23 cellular contexts compared by ENCODE assay signal in genomic region chr12:3913278-3913677, GRCh38. TPM values are rescaled to one million over a fixed set of nuclear protein-coding genes. Genes with fewer than 3 reads are reported as not detected.
DNase-seq lines count a peak whose midpoint lies in the region; ATAC-seq, FAIRE-seq and TF ChIP-seq lines count a peak whose summit lies in the region.
"Had no signal": no experiment of that assay in that cellular context is flagged by ENCODE, and none has a peak within 500 bp of the region (broad histone marks: within the 10 kb centered on the region; RNA-seq: fewer than 3 reads in every experiment).

No MANE protein-coding gene starts in this region.

- DNase-seq in activated naive CD4-positive, alpha-beta T cell treated with Interleukin-2 at 50 U/mL for 16 hours, result peak; percentile 38
- DNase-seq in activated naive CD4-positive, alpha-beta T cell (lab: John Stamatoyannopoulos, UW), result no peak
- no peak for DNase-seq in GM12878 (ENCODE audit: low read depth, low spot score)
- no peak for DNase-seq in smooth muscle cell (lab: John Stamatoyannopoulos, UW; ENCODE audit: unreplicated experiment)
- no peak for DNase-seq in NCI-H2227 treated with DMSO at 0.1 percent for 48 hours (lab: John Stamatoyannopoulos, UW)
- no peak for DNase-seq in amniotic stem cell (lab: John Stamatoyannopoulos, UW)
- DNase-seq: activated CD8-positive, alpha-beta memory T cell treated with anti-CD3 and anti-CD28 coated beads, Interleukin-2, amount 50 U/mL, for 4 hours; C1 segment of cervical spinal cord; DMS 273 treated with DMSO at 0.1 percent for 48 hours; IMR-90; left ventricle myocardium inferior; NCI-H1417; NCI-H2107; NCI-H526; psoas muscle had no signal

- H3K79me2 ChIP-seq in GM12878 (ENCODE audit: control insufficient read depth, insufficient read depth, low read length), result no peaks in the 10 kb centered on the region
- H3K79me2 ChIP-seq in smooth muscle cell (ENCODE audit: low read depth), result no peaks in the 10 kb centered on the region

- CTCF ChIA-PET in GM12878 (lab: Yijun Ruan, JAX), result interaction anchor here (1.2 kb wide), 1 partner anchor 28 kb away, joined by 3 read pairs; no protein-coding TSS in a partner anchor

- H3K27ac ChIP-seq in HUES48 (ENCODE audit: low read depth, low read length), result peak overlapping the region; percentile 2
- no peak overlapping the region for H3K27ac ChIP-seq in GM12878 (ENCODE audit: control insufficient read depth, insufficient read depth)
- peak overlapping the region; percentile 84 for H3K27ac ChIP-seq in smooth muscle cell (ENCODE audit: low read depth)
- H3K27ac ChIP-seq: left ventricle myocardium inferior, psoas muscle, RWPE1, skin epidermis, thoracic aorta had no signal

- H3K4me3 ChIP-seq in HUES48 (ENCODE audit: low read depth, low read length), result no peak overlapping the region
- no peak overlapping the region for H3K4me3 ChIP-seq in GM12878
- H3K4me3 ChIP-seq in smooth muscle cell, result no peak overlapping the region
- H3K4me3 ChIP-seq: left ventricle myocardium inferior, psoas muscle, skin epidermis, thoracic aorta had no signal

- POLR2A ChIA-PET in GM12878 (lab: Charles Lee), result interaction anchor here (0.6 kb wide), 1 partner anchor 19 kb away, joined by 3 read pairs; no protein-coding TSS in a partner anchor

- SMC1A ChIA-PET in GM12878 (lab: Charles Lee; ENCODE audit: uncharacterized antibody, unreplicated experiment), result no interaction called here

- H3K4me2 ChIP-seq in GM12878 (ENCODE audit: control insufficient read depth, insufficient read depth), result no peak overlapping the region
- no peak overlapping the region for H3K4me2 ChIP-seq in smooth muscle cell

- TF ChIP-seq CTCF in GM12878 (IDR thresholded peaks at IDR 0.05 in 2 of 3, conservative IDR thresholded peaks at IDR 0.05 in 1 of 3; ENCODE audit: control insufficient read depth in 2 of 3, extremely low read depth in 1 of 3, insufficient read depth in 1 of 3, low read depth in 3 of 3, low read length in 3 of 3), result no peak
- TF ChIP-seq CTCF in smooth muscle cell (IDR thresholded peaks at IDR 0.05; ENCODE audit: borderline replicate concordance, insufficient read depth, poor library complexity, severe bottlenecking), result no peak

- no peaks in the 10 kb centered on the region for H3K36me3 ChIP-seq in HUES48 (ENCODE audit: control insufficient read depth, insufficient read depth, low read length)
- no peaks in the 10 kb centered on the region for H3K36me3 ChIP-seq in GM12878 (ENCODE audit: control insufficient read depth in 2 of 2, insufficient read depth in 2 of 2, low read length in 1 of 2)
- H3K36me3 ChIP-seq in smooth muscle cell (ENCODE audit: low read depth), result no peaks in the 10 kb centered on the region
- H3K36me3 ChIP-seq: left ventricle myocardium inferior, thoracic aorta had no signal

- peaks cover 10% of the 10 kb centered on the region for H3F3A ChIP-seq in smooth muscle cell (ENCODE audit: low read depth)

- in situ Hi-C loops in GM12878 (cut with MboI), result no loop called here

- H3K9ac ChIP-seq in HUES48 (ENCODE audit: low read depth, low read length), result no peak overlapping the region
- no peak overlapping the region for H3K9ac ChIP-seq in GM12878 (ENCODE audit: control insufficient read depth, insufficient read depth, low read length)
- peak overlapping the region; percentile 27 for H3K9ac ChIP-seq in smooth muscle cell (ENCODE audit: low read depth)

- H3K27me3 ChIP-seq in HUES48 (ENCODE audit: control insufficient read depth, insufficient read depth, low read length) (peaks cover 4% of the 10 kb centered on the region; the same call in 1 of the 2 replicates), GM12878 (replicated peaks in 1 of 2; ENCODE audit: control insufficient read depth in 2 of 2, insufficient read depth in 2 of 2, low read length in 1 of 2) (peaks cover 0 to 3% of the 10 kb centered on the region in 2 experiments; a peak in 1 of 4 replicates), smooth muscle cell (ENCODE audit: low read depth) (no peaks in the 10 kb centered on the region)

- no peak for TF ChIP-seq POLR2A in GM12878 (IDR thresholded peaks at IDR 0.05; ENCODE audit: low read depth, low read length)

- no peak for TF ChIP-seq EP300 in GM12878 (IDR thresholded peaks at IDR 0.05; ENCODE audit: borderline replicate concordance in 1 of 2, control insufficient read depth in 1 of 2, low read depth in 2 of 2, low read length in 2 of 2)

- 17% methylated on average over 5 of the region's 5 CpGs for WGBS in GM12878 (ENCODE audit: insufficient coverage, insufficient replicate concordance, low lambda C conversion rate, missing lambda C conversion rate)
- WGBS in smooth muscle cell (ENCODE audit: low lambda C conversion rate), result 48% methylated on average over 5 of the region's 5 CpGs

- H2AFZ ChIP-seq in GM12878 (ENCODE audit: control insufficient read depth, low read depth, low read length) (no peak overlapping the region), smooth muscle cell (ENCODE audit: low read depth) (peak overlapping the region; percentile 39)

- no peak for ATAC-seq in GM12878
- ATAC-seq in GM19395 (IDR thresholded peaks at IDR 0.05; ENCODE audit: unreplicated experiment), result no peak
- ATAC-seq: psoas muscle, SK-N-SH treated with all-trans-retinoic acid at 6 μM for 48 hours had no signal

- RAD21 ChIA-PET in GM12878 (lab: Charles Lee; ENCODE audit: unreplicated experiment), result no interaction called here

- H4K20me1 ChIP-seq in GM12878 (ENCODE audit: control insufficient read depth, insufficient read depth) (no peaks in the 10 kb centered on the region), smooth muscle cell (ENCODE audit: low read depth) (no peaks in the 10 kb centered on the region)

- no peak for TF ChIP-seq RAD21 in GM12878 (IDR thresholded peaks at IDR 0.05; ENCODE audit: insufficient read depth, low read depth, low read length)

- intact Hi-C loops in GM12878 (cut with micrococcal nuclease; ENCODE audit: unreplicated experiment), result no loop called here

- FAIRE-seq in GM12878 (lab: Jason Lieb, UNC), result no peak
- FAIRE-seq: colon, G401.6 had no signal

- H3K9me3 ChIP-seq in HUES48 (ENCODE audit: control insufficient read depth, insufficient read depth, low read length) (0 out of 2 replicates have a peak, but pooled peaks cover 5% of the 10 kb centered on the region), GM12878 (replicated peaks; ENCODE audit: control insufficient read depth, insufficient read depth, low read length) (no peaks in the 10 kb centered on the region; the same call in 2 of the 3 replicates), smooth muscle cell (replicated peaks; ENCODE audit: low read depth) (no peaks in the 10 kb centered on the region)
- H3K9me3 ChIP-seq: left ventricle myocardium inferior, psoas muscle, thoracic aorta had no signal

- H3K4me1 ChIP-seq in HUES48 (ENCODE audit: control insufficient read depth, insufficient read depth, low read length), result peaks cover 17% of the 10 kb centered on the region
- H3K4me1 ChIP-seq in GM12878 (ENCODE audit: control insufficient read depth, insufficient read depth, low read length), result no peaks in the 10 kb centered on the region
- H3K4me1 ChIP-seq in smooth muscle cell (ENCODE audit: low read depth), result no peaks in the 10 kb centered on the region
- H3K4me1 ChIP-seq: left ventricle myocardium inferior, psoas muscle had no signal

- no TSS peak for BruUV-seq in GM12878 (replicated peaks; lab: Mats Ljungman, UMichigan)

TF ChIP-seq in GM12878, 131 proteins besides CTCF, POLR2A, EP300 and RAD21:
- TF ChIP-seq HCFC1 (IDR thresholded peaks at IDR 0.05; ENCODE audit: low read length) (no peak), CHD1 (IDR thresholded peaks at IDR 0.05; ENCODE audit: low read depth, low read length) (no peak), PKNOX1 (IDR thresholded peaks at IDR 0.05) (0 out of 2 replicates have a peak, but pooled peaks have one; percentile 10), KDM1A (IDR thresholded peaks at IDR 0.05; ENCODE audit: borderline replicate concordance) (no peak)

RNA-seq across cellular contexts. Expression of gene PARP11, which starts 40.1 kb away (rescaled TPM):
- 15.3 and 17.6 TPM in 2 replicates for total RNA-seq in GM12878 (2013; cell fraction: nucleolus; rRNA removed)
- total RNA-seq in GM12878 (2014; rRNA removed) (3.0 and 4.4 TPM in 2 replicates), GM12878 (2014; rRNA removed; fragmentation: Illumina TruSeq; extraction: Trizol) (4.0 and 4.7 TPM in 2 replicates), GM12878 (2021) (6.8 and 8.7 TPM in 2 replicates), smooth muscle cell (9.6 and 13.0 TPM in 2 replicates)
- polyA plus RNA-seq in GM12878 (2011; ENCODE audit: low read depth), result 1.9 TPM
- polyA plus RNA-seq in GM12878 (2011; rRNA removed) (14.1 and 19.1 TPM in 2 replicates), GM12878 (2014; fragmentation: Illumina TruSeq; extraction: Trizol) (7.1 and 8.7 TPM in 2 replicates), GM12878 (2014; fragmentation: Nextera tagmentation; extraction: Ambion mirVana) (1 to 10 TPM; 3.7 to 5.5 TPM), GM12878 (2014; rRNA removed) (4.8 and 5.5 TPM in 2 replicates), GM12878 (2016; fragmentation: Nextera tagmentation; extraction: Ambion mirVana) (1 to 10 TPM; 7.4 to 7.7 TPM), smooth muscle cell (3.0 and 6.1 TPM in 2 replicates)
- 5.5 and 6.6 TPM in 2 replicates for polyA plus RNA-seq in GM12878 (2011; cell fraction: cytosol; rRNA removed)
- polyA plus RNA-seq in GM12878 (2011; cell fraction: nucleus; rRNA removed), result 5.7 and 6.1 TPM in 2 replicates
- 3.2 and 4.0 TPM in 2 replicates for polyA plus RNA-seq in GM12878 (2012)
- polyA minus RNA-seq in GM12878 (2011; rRNA and poly(A)+ RNA removed), result 10.9 and 12.5 TPM in 2 replicates
- polyA minus RNA-seq in GM12878 (2011; cell fraction: cytosol; rRNA and poly(A)+ RNA removed), result 2.4 and 3.2 TPM in 2 replicates
- polyA minus RNA-seq in GM12878 (2011; cell fraction: nucleus; rRNA and poly(A)+ RNA removed), result 5.6 and 10.9 TPM in 2 replicates
